ENCODE assay signal across 20 cellular contexts in the genomic region with DNA sequence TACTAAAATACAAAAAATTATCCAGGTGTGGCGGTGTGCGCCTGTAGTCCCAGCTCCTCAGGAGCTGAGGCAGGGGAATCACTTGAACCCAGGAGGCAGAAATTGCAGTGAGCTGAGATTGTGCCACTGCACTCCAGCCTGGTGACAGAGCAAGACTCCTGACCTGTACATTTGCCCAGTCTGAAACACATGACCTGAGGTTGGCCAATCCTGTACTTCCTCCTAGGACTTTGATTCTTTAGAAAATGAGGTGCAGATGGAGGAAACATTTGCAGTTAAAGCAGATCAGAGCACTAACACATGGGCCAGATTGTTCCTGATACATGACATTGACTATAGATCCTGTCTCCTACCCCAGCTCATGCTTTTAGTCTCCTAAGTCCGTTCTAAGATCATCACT.
"Had no signal": no experiment of that assay in that cellular context is flagged by ENCODE, and none has a peak within 500 bp of the region (broad histone marks: within the 10 kb centered on the region; RNA-seq: fewer than 3 reads in every experiment).

No MANE protein-coding gene starts in this region.

- H3K36me3 ChIP-seq: left lung, upper lobe of left lung had no signal

- H3K9me3 ChIP-seq: body of pancreas, left lung, testis, upper lobe of left lung had no signal

- ATAC-seq: activated CD8-positive, alpha-beta T cell treated with anti-CD3 and anti-CD28 coated beads for 36 hours; body of pancreas; left lung; stimulated activated memory B cell treated with anti-CD40 and anti-IgM and Interleukin-4, amounts not matched to agents 10 μg/mL and 1 μg/mL and 100 μg/mL, for 72 hours had no signal

- H3K27ac ChIP-seq: body of pancreas, testis had no signal

- DNase-seq: activated CD4-positive, alpha-beta T cell treated with anti-CD3 and anti-CD28 coated beads, Interleukin-2, amount 10 ng/mL, durations not matched to agents 24 days and 14 days; activated CD4-positive, CD25-positive, alpha-beta regulatory T cell; activated CD8-positive, alpha-beta T cell treated with anti-CD3 and anti-CD28 coated beads for 36 hours; activated naive CD4-positive, alpha-beta T cell treated with anti-CD3 and anti-CD28 coated beads for 36 hours; activated T-cell treated with anti-CD3 and anti-CD28 coated beads, Interleukin-2, amount 50 U/mL, for 24 hours; body of pancreas; central memory CD4-positive, alpha-beta T cell; hypothalamus; islet precursor cell; mammary epithelial cell; midbrain; retina; stimulated activated CD4-positive, alpha-beta T cell treated with anti-CD3 and anti-CD28 coated beads, Interleukin-4, amount 100 ng/mL, for 4 hours; T-helper 1 cell; T-helper 9 cell; testis had no signal

- FAIRE-seq: colon had no signal

- H3K27me3 ChIP-seq: body of pancreas, left lung, testis, upper lobe of left lung had no signal

- H3K4me1 ChIP-seq: body of pancreas, testis had no signal

- H3K4me3 ChIP-seq: body of pancreas, left lung, testis, upper lobe of left lung had no signal
